ENCODE assay signal across 8 cellular contexts in the genomic region with DNA sequence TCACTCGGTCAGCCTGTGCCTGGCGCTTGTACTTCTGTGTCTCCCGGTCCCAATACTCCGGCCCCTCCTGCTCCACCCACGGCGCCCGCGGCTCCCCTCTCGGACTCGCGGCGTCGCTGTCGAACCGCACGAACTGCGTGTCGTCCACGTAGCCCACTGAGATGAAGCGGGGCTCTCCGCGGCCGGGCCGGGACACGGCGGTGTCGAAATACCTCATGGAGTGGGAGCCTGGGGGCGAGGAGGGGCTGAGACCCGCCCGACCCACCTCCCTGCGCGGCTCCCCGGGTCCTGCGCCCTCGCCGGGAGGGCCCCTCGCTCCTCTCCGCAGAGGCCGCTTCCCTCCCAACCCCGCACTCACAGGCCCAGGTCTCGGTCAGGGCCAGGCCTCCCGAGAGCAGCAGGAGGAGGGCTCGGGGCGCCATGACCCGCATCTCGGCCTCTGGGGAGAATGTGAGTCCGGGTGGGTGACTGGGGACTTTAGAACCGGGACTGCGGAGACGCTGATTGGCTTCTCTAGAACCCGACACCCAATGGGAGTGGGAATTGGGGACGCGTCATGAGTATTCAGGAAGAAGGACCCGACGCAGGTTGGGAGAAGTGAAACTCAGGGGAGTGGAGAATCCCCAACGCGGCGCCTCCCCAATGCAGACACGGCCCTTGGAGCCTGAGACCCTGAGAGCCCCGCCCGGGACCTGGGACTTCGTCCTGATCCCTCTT. TPM values are rescaled to one million over a fixed set of nuclear protein-coding genes. Genes with fewer than 3 reads are reported as not detected.
A peak's percentile ranks its signal among the peaks of the same experiment; 100 is the strongest.
DNase-seq lines count a peak whose midpoint lies in the region; ATAC-seq and TF ChIP-seq lines count a peak whose summit lies in the region.

Gene HLA-C (minus strand): TSS at position 452 of the 717 bp plus-strand sequence. CDS start 21 bp downstream, at position 431.

- peak within 1 kb of the TSS; percentile 87 for H3K27ac ChIP-seq in BLaER1
- peak within 1 kb of the TSS; percentile 95 for H3K27ac ChIP-seq in duodenal mucosa (ENCODE audit: low read depth, low read length)
- peak within 1 kb of the TSS; percentile 68 to 98 (median 97) for H3K27ac ChIP-seq in right lobe of liver

- H3K4me2 ChIP-seq in BLaER1: peak within 1 kb of the TSS; percentile 85

- no peaks in the 10 kb centered on the region for H3K9me3 ChIP-seq in BLaER1
- H3K9me3 ChIP-seq in duodenal mucosa (ENCODE audit: control insufficient read depth in 1 of 2, low read length in 2 of 2): no peaks in the 10 kb centered on the region
- no peaks in the 10 kb centered on the region for H3K9me3 ChIP-seq in right lobe of liver

- DNase-seq in GM19240 (ENCODE audit: insufficient read length, low spot score): peak; percentile 71
- DNase-seq in NCI-H748 (lab: John Stamatoyannopoulos, UW; ENCODE audit: unreplicated experiment): peak; percentile 94
- peak; percentile 95 for DNase-seq in activated CD4-positive, alpha-beta memory T cell treated with anti-CD3 and anti-CD28 coated beads for 36 hours
- peak; percentile 87 to 96 (median 89) for DNase-seq in right lobe of liver
- DNase-seq in stimulated activated CD4-positive, alpha-beta T cell treated with anti-CD3 and anti-CD28 coated beads, Interleukin-4, amount 100 ng/mL, for 24 hours: peak; percentile 91

- peak within 1 kb of the TSS; percentile 70 for H3K4me3 ChIP-seq in BLaER1
- H3K4me3 ChIP-seq in duodenal mucosa (ENCODE audit: low read depth in 1 of 2, low read length in 2 of 2): peak within 1 kb of the TSS; percentile 63 to 78
- H3K4me3 ChIP-seq in right lobe of liver: peak within 1 kb of the TSS; percentile 53 to 75 (median 69)

- intact Hi-C loops in activated CD4-positive, alpha-beta memory T cell treated with anti-CD3 and anti-CD28 coated beads for 36 hours (cut with micrococcal nuclease): loop anchor here (1.0 to 5.0 kb wide), 7 partner anchors 67 to 654 kb away; partner anchors contain the start of genes MRPS18B, PPP1R10, PRRC2A and TCF19
- intact Hi-C loops in right lobe of liver (cut with DNase I): no loop called here

- peak within 1 kb of the TSS; percentile 99 for H3K27ac Mint-ChIP-seq in activated CD4-positive, alpha-beta memory T cell treated with anti-CD3 and anti-CD28 coated beads for 36 hours

- H3K36me3 ChIP-seq in BLaER1 (peaks cover 15% of the 10 kb centered on the region), duodenal mucosa (ENCODE audit: control insufficient read depth in 1 of 2, insufficient read depth in 2 of 2, low read length in 2 of 2) (peaks cover 0 to 19% of the 10 kb centered on the region in 2 donors), right lobe of liver (peaks cover 0 to 3% (median 0%) of the 10 kb centered on the region in 4 donors)

- peaks cover 51% of the 10 kb centered on the region for H3K4me1 Mint-ChIP-seq in activated CD4-positive, alpha-beta memory T cell treated with anti-CD3 and anti-CD28 coated beads for 36 hours (ENCODE audit: low read depth)

- no peaks in the 10 kb centered on the region for H3K27me3 Mint-ChIP-seq in activated CD4-positive, alpha-beta memory T cell treated with anti-CD3 and anti-CD28 coated beads for 36 hours

- peaks cover 14% of the 10 kb centered on the region for H3K4me1 ChIP-seq in BLaER1
- H3K4me1 ChIP-seq in duodenal mucosa (ENCODE audit: control insufficient read depth in 1 of 2, insufficient read depth in 2 of 2, low read length in 2 of 2): peaks cover 0 to 26% of the 10 kb centered on the region in 2 donors
- H3K4me1 ChIP-seq in right lobe of liver: no peaks in the 10 kb centered on the region

- TF ChIP-seq CTCF in right lobe of liver (IDR thresholded peaks at IDR 0.05): no peak

- peaks cover 44% of the 10 kb centered on the region for H3K36me3 Mint-ChIP-seq in activated CD4-positive, alpha-beta memory T cell treated with anti-CD3 and anti-CD28 coated beads for 36 hours

- CTCF ChIA-PET in activated CD4-positive, alpha-beta memory T cell treated with anti-CD3 and anti-CD28 coated beads for 36 hours (lab: Charles Lee): interaction anchor here (1.6 kb wide), 1 partner anchor 36 kb away, joined by 5 read pairs; no protein-coding TSS in a partner anchor

- TF ChIP-seq POLR2A in right lobe of liver (IDR thresholded peaks at IDR 0.05): peak; percentile 90

- H3K9me3 Mint-ChIP-seq in activated CD4-positive, alpha-beta memory T cell treated with anti-CD3 and anti-CD28 coated beads for 36 hours: no peaks in the 10 kb centered on the region

- POLR2A ChIA-PET in activated CD4-positive, alpha-beta memory T cell treated with anti-CD3 and anti-CD28 coated beads for 36 hours (lab: Charles Lee): interaction anchor here (1.0 to 4.6 kb wide), 3 partner anchors 74 to 95 kb away, joined by 4 to 20 read pairs (median 6); no protein-coding TSS in a partner anchor

- ATAC-seq in HG03460 (IDR thresholded peaks at IDR 0.05; ENCODE audit: unreplicated experiment) (peak; percentile 90), right lobe of liver (peak; percentile 93 to 97 (median 97))

- peak within 1 kb of the TSS; percentile 95 for H3K4me3 Mint-ChIP-seq in activated CD4-positive, alpha-beta memory T cell treated with anti-CD3 and anti-CD28 coated beads for 36 hours

- H3K9ac ChIP-seq in BLaER1 (peak within 1 kb of the TSS; percentile 87), duodenal mucosa (ENCODE audit: low read depth in 1 of 2, low read length in 2 of 2) (peak within 1 kb of the TSS; percentile 84 to 91)

- H4K20me1 ChIP-seq in BLaER1: peaks cover 10% of the 10 kb centered on the region; the same call in 1 of the 2 replicates

- H3K27me3 ChIP-seq in BLaER1 (no peaks in the 10 kb centered on the region), duodenal mucosa (ENCODE audit: control insufficient read depth in 1 of 2, insufficient read depth in 2 of 2, low read length in 2 of 2) (no peaks in the 10 kb centered on the region), right lobe of liver (no peaks in the 10 kb centered on the region)

- WGBS in right lobe of liver (ENCODE audit: insufficient coverage, low coverage, low lambda C conversion rate, missing lambda C conversion rate): 0% methylated on average over 20 of the region's 62 CpGs

RNA-seq across cellular contexts. Expression of gene HLA-C, which starts in this region (rescaled TPM):
- total RNA-seq in activated CD4-positive, alpha-beta memory T cell treated with anti-CD3 and anti-CD28 coated beads for 36 hours: 100 to 1,000 TPM; 976 to 983 TPM
- 100 to 1,000 TPM; 245 to 565 (median 439) TPM for total RNA-seq in right lobe of liver

Comparison
In these comparisons a context has a peak if more than half of its experiments do, and no peak if none do; other contexts are left out.
1. Peak in every context shown above with its lines: DNase-seq, ATAC-seq, H3K4me3 ChIP-seq and H3K27ac ChIP-seq.